Comparison of ENCODE assay signal across 1 cellular context in genomic region chr11:61652135-61652534, GRCh38.
TF ChIP-seq lines count a peak whose summit lies in the region.

No MANE protein-coding gene starts in this region.

TF ChIP-seq in H1, 55 proteins besides CTCF, POLR2A, EP300 and RAD21 (continued from another document):
- TF ChIP-seq BRCA1 (IDR thresholded peaks at IDR 0.05; ENCODE audit: low read depth, low read length) (no peak), NANOG (IDR thresholded peaks at IDR 0.05; ENCODE audit: insufficient read depth, low read depth, low read length, poor library complexity, severe bottlenecking) (no peak), EZH2 (IDR thresholded peaks at IDR 0.05; ENCODE audit: low read depth, low read length, severe bottlenecking) (no peak), SAP30 (IDR thresholded peaks at IDR 0.05; ENCODE audit: insufficient read depth, insufficient replicate concordance, low read length) (no peak), ATF3 (IDR thresholded peaks at IDR 0.05; ENCODE audit: insufficient read depth, low read depth, low read length) (no peak), BCL11A (IDR thresholded peaks at IDR 0.05; ENCODE audit: low read depth in 2 of 2, low read length in 2 of 2) (no peak), BACH1 (IDR thresholded peaks at IDR 0.05; ENCODE audit: low read length) (no peak), ATF2 (IDR thresholded peaks at IDR 0.05; ENCODE audit: low read length) (no peak), USF2 (IDR thresholded peaks at IDR 0.05; ENCODE audit: low read length) (no peak), JUND (IDR thresholded peaks at IDR 0.05; ENCODE audit: low read length) (no peak), TAF1 (IDR thresholded peaks at IDR 0.05; ENCODE audit: low read depth, low read length) (no peak), CREB1 (IDR thresholded peaks at IDR 0.05) (no peak), SP4 (IDR thresholded peaks at IDR 0.05; ENCODE audit: low read length) (no peak)
